In the genomic region with DNA sequence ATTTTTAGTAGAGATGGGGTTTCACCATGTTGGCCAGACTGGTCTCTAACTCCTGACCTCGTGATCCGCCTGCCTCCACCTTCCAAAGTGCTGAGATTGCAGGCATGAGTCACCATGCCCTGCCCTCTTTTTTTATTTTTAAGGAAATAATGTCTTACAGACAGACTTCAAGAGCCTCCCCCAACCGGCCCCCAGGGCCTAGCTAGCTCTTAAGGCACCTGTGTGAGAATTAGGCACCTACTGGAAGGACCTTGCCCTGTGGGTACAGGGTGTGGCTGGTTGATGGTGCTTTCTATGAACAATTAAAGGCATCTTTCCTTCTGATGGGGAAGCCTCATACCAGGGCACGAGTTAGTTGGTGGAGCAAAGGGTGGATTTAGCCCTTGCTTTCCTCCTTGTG, we compare ENCODE assay signal across 14 cellular contexts. TPM values are rescaled to one million over a fixed set of nuclear protein-coding genes. Genes with fewer than 3 reads are reported as not detected.
A peak's percentile ranks its signal among the peaks of the same experiment; 100 is the strongest.
DNase-seq lines count a peak whose midpoint lies in the region; ATAC-seq lines count a peak whose summit lies in the region.
"Had no signal": no experiment of that assay in that cellular context is flagged by ENCODE, and none has a peak within 500 bp of the region (broad histone marks: within the 10 kb centered on the region; RNA-seq: fewer than 3 reads in every experiment).

No MANE protein-coding gene starts in this region.

- DNase-seq in HT-29 (ENCODE audit: low spot score) (peak; percentile 31), RPMI8226 (peak; percentile 54), renal cortical epithelial cell (ENCODE audit: low read depth) (peak; percentile 21), HPDE6-E6E7 (ENCODE audit: extremely low spot score) (no peak), SHP77 (lab: John Stamatoyannopoulos, UW) (no peak)
- no peak for DNase-seq in activated naive CD4-positive, alpha-beta T cell (lab: John Stamatoyannopoulos, UW)
- no peak for DNase-seq in activated CD8-positive, alpha-beta memory T cell treated with anti-CD3 and anti-CD28 coated beads, Interleukin-2, amount 50 U/mL, for 4 hours
- DNase-seq: BE2C; CD4-positive, alpha-beta memory T cell; H7; NCI-H1048; NCI-H2227 treated with DMSO at 0.1 percent for 48 hours; NCI-H526 had no signal

- peak; percentile 28 for ATAC-seq in esophagus mucosa

RNA-seq across cellular contexts. Expression of a gene that starts 51.3 kb away (rescaled TPM):
- 25.6 and 28.3 TPM in 2 replicates for total RNA-seq in HT-29 (2014; rRNA removed; shearing (Covaris generic))
- total RNA-seq in esophagus mucosa: 4.8 TPM
- 7.6 and 8.0 TPM in 2 replicates for total RNA-seq in renal cortical epithelial cell

Comparison
In these comparisons a context has a peak if more than half of its experiments do, and no peak if none do; other contexts are left out.
1. DNase-seq: peak in HT-29 (single experiment), RPMI8226 (single experiment) and renal cortical epithelial cell (single experiment); none in activated naive CD4-positive, alpha-beta T cell (0 of 4), HPDE6-E6E7 (single experiment), SHP77 (0 of 2) and activated CD8-positive, alpha-beta memory T cell treated with anti-CD3 and anti-CD28 coated beads, Interleukin-2, amount 50 U/mL, for 4 hours (single experiment).